In genomic region chr7:151408498-151408838, GRCh38 we compare ENCODE assay signal across 12 cellular contexts. TPM values are rescaled to one million over a fixed set of nuclear protein-coding genes. Genes with fewer than 3 reads are reported as not detected.
A peak's percentile ranks its signal among the peaks of the same experiment; 100 is the strongest.
DNase-seq lines count a peak whose midpoint lies in the region; ATAC-seq, FAIRE-seq and TF ChIP-seq lines count a peak whose summit lies in the region.
"Had no signal": no experiment of that assay in that cellular context is flagged by ENCODE, and none has a peak within 500 bp of the region (broad histone marks: within the 10 kb centered on the region; RNA-seq: fewer than 3 reads in every experiment).

No MANE protein-coding gene starts in this region.

- H3K4me2 ChIP-seq in parathyroid adenoma (ENCODE audit: low read length), result peak overlapping the region; percentile 86

- peaks cover 17% of the 10 kb centered on the region; the same call in 1 of the 2 replicates for H3K4me1 ChIP-seq in ES-I3 (ENCODE audit: insufficient read depth, low read length)
- peaks cover 15 to 38% (median 30%) of the 10 kb centered on the region in 4 donors for H3K4me1 ChIP-seq in esophagus muscularis mucosa
- H3K4me1 ChIP-seq in parathyroid adenoma, result peaks cover 61% of the 10 kb centered on the region
- H3K4me1 ChIP-seq in kidney (ENCODE audit: control insufficient read depth in 1 of 2, insufficient read depth in 1 of 2, low read depth in 1 of 2, low read length in 2 of 2), result peaks cover 4 to 7% of the 10 kb centered on the region in 2 donors

- DNase-seq in T-helper 17 cell (no peak), esophagus muscularis mucosa (ENCODE audit: extremely low spot score) (no peak), NCI-H524 treated with DMSO at 0.1 percent for 48 hours (lab: John Stamatoyannopoulos, UW) (no peak), kidney (no peak)
- DNase-seq: GOT3, NCI-H2081 had no signal

- peak overlapping the region; percentile 82 for H3K9ac ChIP-seq in ES-I3 (ENCODE audit: low read depth, low read length)
- H3K9ac ChIP-seq in parathyroid adenoma, result peak overlapping the region; percentile 55
- no peak overlapping the region for H3K9ac ChIP-seq in kidney (ENCODE audit: low read length in 2 of 2)

- H3K36me3 ChIP-seq in ES-I3 (ENCODE audit: insufficient read depth, low read length) (no peaks in the 10 kb centered on the region), esophagus muscularis mucosa (no peaks in the 10 kb centered on the region), parathyroid adenoma (ENCODE audit: control insufficient read depth, insufficient read depth, low read length) (no peaks in the 10 kb centered on the region), kidney (ENCODE audit: control insufficient read depth in 1 of 2, insufficient read depth in 2 of 2, low read length in 2 of 2) (no peaks in the 10 kb centered on the region)
- H3K36me3 ChIP-seq: prostate gland had no signal

- H3K79me2 ChIP-seq in parathyroid adenoma, result no peaks in the 10 kb centered on the region

- peak overlapping the region; percentile 87 for H3K4me3 Mint-ChIP-seq in T-helper 17 cell

- peak overlapping the region; percentile 98 for H3K27ac Mint-ChIP-seq in T-helper 17 cell

- H3K9me3 ChIP-seq in ES-I3 (ENCODE audit: control insufficient read depth, insufficient read depth, low read length) (no peaks in the 10 kb centered on the region), T-helper 17 cell (ENCODE audit: control insufficient read depth, low read length, poor library complexity, severe bottlenecking) (peaks cover 6% of the 10 kb centered on the region), esophagus muscularis mucosa (no peaks in the 10 kb centered on the region), parathyroid adenoma (ENCODE audit: control insufficient read depth, low read length) (no peaks in the 10 kb centered on the region), kidney (ENCODE audit: control insufficient read depth in 1 of 2, low read length in 2 of 2) (no peaks in the 10 kb centered on the region)
- H3K9me3 ChIP-seq: prostate gland had no signal

- no peak for TF ChIP-seq POLR2A in esophagus muscularis mucosa (IDR thresholded peaks at IDR 0.05; ENCODE audit: low read depth)

- peaks cover 17 to 68% (median 22%) of the 10 kb centered on the region in 4 donors for H3K27me3 ChIP-seq in esophagus muscularis mucosa
- H3K27me3 ChIP-seq in parathyroid adenoma (ENCODE audit: control insufficient read depth, insufficient read depth, low read length), result no peaks in the 10 kb centered on the region

- H3K4me3 ChIP-seq in esophagus muscularis mucosa, result peak overlapping the region; percentile 51 to 68 (median 54)
- H3K4me3 ChIP-seq in parathyroid adenoma (ENCODE audit: low read depth, low read length), result peak overlapping the region; percentile 87
- H3K4me3 ChIP-seq in kidney (ENCODE audit: low read length in 2 of 2), result peak overlapping the region in 1 of 2 donors; percentile 43

- peaks cover 6% of the 10 kb centered on the region for H3K27me3 Mint-ChIP-seq in T-helper 17 cell

- intact Hi-C loops in esophagus muscularis mucosa (cut with DNase I), result no loop called here
- intact Hi-C loops in kidney (cut with DNase I), result no loop called here

- no peak for TF ChIP-seq EP300 in esophagus muscularis mucosa (IDR thresholded peaks at IDR 0.05)

- peaks cover 35% of the 10 kb centered on the region for H3K4me1 Mint-ChIP-seq in T-helper 17 cell

- peak overlapping the region; percentile 52 for H2AFZ ChIP-seq in parathyroid adenoma

- TF ChIP-seq CTCF in esophagus muscularis mucosa (IDR thresholded peaks at IDR 0.05) (no peak), parathyroid adenoma (IDR thresholded peaks at IDR 0.05) (no peak), kidney (IDR thresholded peaks at IDR 0.05; ENCODE audit: borderline replicate concordance, extremely low read depth, insufficient read depth) (no peak)

- H3K27ac ChIP-seq in esophagus muscularis mucosa (replicated peaks in 1 of 4) (peak overlapping the region; percentile 34 to 75 (median 54)), parathyroid adenoma (peak overlapping the region; percentile 99), kidney (ENCODE audit: low read depth in 2 of 2, low read length in 2 of 2) (no peak overlapping the region)

- WGBS in esophagus muscularis mucosa, result 86% methylated on average over 7 of the region's 7 CpGs

- peaks cover 5% of the 10 kb centered on the region for H3K36me3 Mint-ChIP-seq in T-helper 17 cell (ENCODE audit: low read depth)

- ATAC-seq in T-helper 17 cell (no peak), HG03460 (IDR thresholded peaks at IDR 0.05; ENCODE audit: unreplicated experiment) (no peak), HG02884 (IDR thresholded peaks at IDR 0.05; ENCODE audit: unreplicated experiment) (no peak)

- no peak for FAIRE-seq in kidney (lab: Jason Lieb, UNC)

RNA-seq across cellular contexts. Expression of gene WDR86, which starts 1.4 kb away (rescaled TPM):
- total RNA-seq in T-helper 17 cell, result 10 to 100 TPM in 1 of 2 donors, 1 to 10 TPM in 1; 9.7 to 24.4 TPM
- 10 to 100 TPM in 2 of 4 donors, 1 to 10 TPM in 2; 5.4 to 11.8 (median 9.6) TPM for total RNA-seq in esophagus muscularis mucosa
- 5.9 TPM for total RNA-seq in kidney
- 1.8 TPM for polyA plus RNA-seq in kidney (ENCODE audit: insufficient read depth, low read depth, low replicate concordance)
- total RNA-seq: SK-MEL-5 had no signal

RNA-seq across cellular contexts. Expression of gene CRYGN, which starts 31.5 kb away (rescaled TPM):
- under 1 TPM in 1 of 2 donors, not detected in 1; 0.99 TPM for total RNA-seq in T-helper 17 cell
- 1 to 10 TPM in 1 of 4 donors, under 1 TPM in 3; under 0.01 to 1.3 (median 0.25) TPM for total RNA-seq in esophagus muscularis mucosa
- 0.22 TPM for total RNA-seq in kidney
- polyA plus RNA-seq in kidney (ENCODE audit: insufficient read depth, low read depth, low replicate concordance), result not detected
- total RNA-seq: prostate gland, SK-MEL-5 had no signal

Comparison
In these comparisons a context has a peak if more than half of its experiments do, and no peak if none do; other contexts are left out.
1. H3K9ac ChIP-seq: peak in ES-I3 (single experiment) and parathyroid adenoma (single experiment); none in kidney (0 of 2).
2. H3K27ac ChIP-seq: peak in esophagus muscularis mucosa (4 of 4) and parathyroid adenoma (single experiment); none in kidney (0 of 2).